2 cellular contexts compared by ENCODE assay signal in genomic region chr4:150564967-150565366, GRCh38. TPM values are rescaled to one million over a fixed set of nuclear protein-coding genes. Genes with fewer than 3 reads are reported as not detected.
"Had no signal": no experiment of that assay in that cellular context is flagged by ENCODE, and none has a peak within 500 bp of the region (broad histone marks: within the 10 kb centered on the region; RNA-seq: fewer than 3 reads in every experiment).

No MANE protein-coding gene starts in this region.

RNA-seq across cellular contexts. Expression of gene MAB21L2, which starts 17.0 kb away (rescaled TPM):
- total RNA-seq: MCF 10A, NCI-H460 had no signal
